29 cellular contexts compared by ENCODE assay signal in genomic region chr5:158011420-158011819, GRCh38.
"Had no signal": no experiment of that assay in that cellular context is flagged by ENCODE, and none has a peak within 500 bp of the region (broad histone marks: within the 10 kb centered on the region; RNA-seq: fewer than 3 reads in every experiment).

No MANE protein-coding gene starts in this region.

- H3K9me3 ChIP-seq: left lung, lower lobe of right lung, pancreas, prostate gland, stomach, testis, thyroid gland, transverse colon, upper lobe of right lung had no signal

- H3K36me3 ChIP-seq: left lung, lower lobe of right lung, pancreas, prostate gland, stomach, thyroid gland, transverse colon, upper lobe of right lung had no signal

- H3K27me3 ChIP-seq: pancreas, stomach, testis, thyroid gland, transverse colon, upper lobe of right lung had no signal

- H3K4me3 ChIP-seq: left lung, lower lobe of right lung, pancreas, prostate gland, skin epidermis, stomach, testis, thyroid gland, transverse colon, upper lobe of right lung had no signal

- H3K4me1 ChIP-seq: left lung, lower lobe of right lung, pancreas, prostate gland, stomach, thyroid gland, transverse colon, upper lobe of right lung had no signal

- DNase-seq: hypothalamus; immature natural killer cell; kidney; left colon; left lung; lower lobe of right lung; mammary epithelial cell; mesenchymal stem cell; naive B cell; natural killer cell; nephron progenitor cell; nucleus accumbens; pancreas; posterior cingulate gyrus; retina; right cardiac atrium; stimulated activated CD4-positive, alpha-beta T cell treated with anti-CD3 and anti-CD28 coated beads, Interleukin-12 subunit alpha, Interleukin-12 subunit beta, amount 100 ng/mL, for 4 hours; stimulated activated CD4-positive, alpha-beta T cell treated with anti-CD3 and anti-CD28 coated beads, Interleukin-15, amount 100 ng/mL, for 24 hours; stimulated activated CD4-positive, alpha-beta T cell treated with anti-CD3 and anti-CD28 coated beads, Interleukin-2, amount 100 ng/mL, for 24 hours; stimulated activated CD4-positive, alpha-beta T cell treated with anti-CD3 and anti-CD28 coated beads, Interleukin-4, amount 100 ng/mL, for 1 hour; stimulated activated naive B cell treated with anti-CD40 and anti-IgM and Interleukin-4, amounts not matched to agents 10 μg/mL and 1 μg/mL and 100 μg/mL, for 72 hours; stimulated activated naive CD8-positive, alpha-beta T cell treated with anti-CD3 and anti-CD28 coated beads, Interleukin-15, Interleukin-2, amounts not matched to agents 100 U/mL and 50 U/mL, for 24 hours; stomach; testis; thyroid gland; transverse colon; upper lobe of right lung had no signal

- H3K27ac ChIP-seq: left lung, lower lobe of right lung, pancreas, prostate gland, skin epidermis, stomach, testis, thyroid gland, transverse colon, upper lobe of right lung had no signal
